24 cellular contexts compared by ENCODE assay signal in the genomic region with DNA sequence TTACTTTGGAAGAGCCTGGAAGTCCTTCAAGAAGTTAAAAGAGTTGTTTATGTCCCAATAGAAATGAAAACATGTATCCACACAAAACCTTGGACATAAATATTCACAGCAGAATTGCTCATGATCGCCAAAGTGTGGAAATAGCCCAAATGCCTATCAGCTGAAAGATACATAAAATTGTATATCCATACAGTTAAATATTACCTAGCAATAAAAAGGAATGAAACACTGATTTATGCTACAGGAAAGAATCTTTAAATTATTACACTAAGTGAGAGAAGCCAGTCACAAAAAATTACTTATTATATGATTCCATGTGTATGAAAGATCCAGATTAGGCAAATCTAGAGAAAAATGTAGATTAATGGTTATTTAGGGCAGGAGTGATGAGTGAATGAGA.
"Had no signal": no experiment of that assay in that cellular context is flagged by ENCODE, and none has a peak within 500 bp of the region (broad histone marks: within the 10 kb centered on the region; RNA-seq: fewer than 3 reads in every experiment).

No MANE protein-coding gene starts in this region.

- H3K27ac Mint-ChIP-seq: activated B cell treated with CpG ODN at 0.5 μM for 24 hours; activated CD4-positive, alpha-beta memory T cell treated with anti-CD3 and anti-CD28 coated beads, Interleukin-2, amount 10 ng/mL, durations not matched to agents 7 days and 5 days; activated T-helper 2 cell treated with anti-CD3 and anti-CD28 coated beads, Interferon-gamma antibody, Interleukin-2, Interleukin-4, amounts not matched to agents 10 μg/mL and 5 μg/mL and 100 μg/mL, durations not matched to agents 14 hours and 24 hours and 36 hours; naive thymus-derived CD4-positive, alpha-beta T cell; neural progenitor cell; T-cell; type B pancreatic cell had no signal

- H3K4me1 ChIP-seq: neural progenitor cell, pancreas had no signal

- H3K9me3 ChIP-seq: pancreas, sigmoid colon had no signal

- FAIRE-seq: colon, pancreas had no signal

- H3K27me3 Mint-ChIP-seq: activated B cell treated with CpG ODN at 0.5 μM for 24 hours; activated CD4-positive, alpha-beta memory T cell treated with anti-CD3 and anti-CD28 coated beads, Interleukin-2, amount 10 ng/mL, durations not matched to agents 7 days and 5 days; T-cell had no signal

- DNase-seq: activated B cell treated with CpG ODN at 0.5 μM for 24 hours; activated CD4-positive, alpha-beta memory T cell treated with anti-CD3 and anti-CD28 coated beads, Interleukin-2, amount 10 ng/mL, durations not matched to agents 7 days and 5 days; activated CD4-positive, alpha-beta T cell treated with anti-CD3 and anti-CD28 coated beads for 4 hours; activated naive CD4-positive, alpha-beta T cell treated with Interleukin-2 at 50 U/mL for 16 hours; activated T-cell treated with anti-CD3 and anti-CD28 coated beads, Interleukin-2, amount 50 U/mL, for 1 hour; foreskin melanocyte; hypothalamus; islet precursor cell; mammary epithelial cell; naive thymus-derived CD4-positive, alpha-beta T cell; pancreas; sigmoid colon; stimulated activated CD4-positive, alpha-beta T cell treated with anti-CD3 and anti-CD28 coated beads, Interleukin-12 subunit alpha, Interleukin-12 subunit beta, amount 100 ng/mL, for 4 hours; stimulated activated CD4-positive, alpha-beta T cell treated with anti-CD3 and anti-CD28 coated beads, Interleukin-1b, Interleukin-23, amount 100 ng/mL, for 48 hours; stimulated activated CD8-positive, alpha-beta memory T cell treated with anti-CD3 and anti-CD28 coated beads, Interleukin-4, amount 100 ng/mL, for 48 hours; stimulated activated naive CD4-positive, alpha-beta T cell; T-cell; T-helper 9 cell had no signal

- H3K4me3 Mint-ChIP-seq: activated B cell treated with CpG ODN at 0.5 μM for 24 hours; activated CD4-positive, alpha-beta memory T cell treated with anti-CD3 and anti-CD28 coated beads, Interleukin-2, amount 10 ng/mL, durations not matched to agents 7 days and 5 days; naive thymus-derived CD4-positive, alpha-beta T cell; neural progenitor cell; T-cell; type B pancreatic cell had no signal

- H3K4me3 ChIP-seq: cardiac muscle cell, neural progenitor cell, pancreas, sigmoid colon had no signal

- H3K36me3 Mint-ChIP-seq: naive thymus-derived CD4-positive, alpha-beta T cell; neural progenitor cell; T-cell; type B pancreatic cell had no signal

- H3K9me3 Mint-ChIP-seq: activated B cell treated with CpG ODN at 0.5 μM for 24 hours, neural progenitor cell, type B pancreatic cell had no signal

- H3K36me3 ChIP-seq: cardiac muscle cell, neural progenitor cell, pancreas, sigmoid colon had no signal

- H3K27ac ChIP-seq: cardiac muscle cell, neural progenitor cell, pancreas had no signal

- H3K27me3 ChIP-seq: cardiac muscle cell, neural progenitor cell, pancreas, sigmoid colon had no signal

- H2AFZ ChIP-seq: neural progenitor cell had no signal

- H3K4me1 Mint-ChIP-seq: activated B cell treated with CpG ODN at 0.5 μM for 24 hours; activated CD4-positive, alpha-beta memory T cell treated with anti-CD3 and anti-CD28 coated beads, Interleukin-2, amount 10 ng/mL, durations not matched to agents 7 days and 5 days; naive thymus-derived CD4-positive, alpha-beta T cell; neural progenitor cell; T-cell had no signal

- ATAC-seq: left lobe of liver; naive thymus-derived CD4-positive, alpha-beta T cell; pancreas; T-cell had no signal

- H3K9ac ChIP-seq: neural progenitor cell had no signal

- H3K4me2 ChIP-seq: neural progenitor cell had no signal
